In genomic region chr7:45035909-45036308, GRCh38 we compare ENCODE assay signal across 10 cellular contexts. TPM values are rescaled to one million over a fixed set of nuclear protein-coding genes. Genes with fewer than 3 reads are reported as not detected.
A peak's percentile ranks its signal among the peaks of the same experiment; 100 is the strongest.
DNase-seq lines count a peak whose midpoint lies in the region; ATAC-seq, FAIRE-seq and TF ChIP-seq lines count a peak whose summit lies in the region.
"Had no signal": no experiment of that assay in that cellular context is flagged by ENCODE, and none has a peak within 500 bp of the region (broad histone marks: within the 10 kb centered on the region; RNA-seq: fewer than 3 reads in every experiment).

No MANE protein-coding gene starts in this region.

- H3K27ac Mint-ChIP-seq in CD4-positive, alpha-beta memory T cell: peak overlapping the region; percentile 66 to 95 (median 87)
- peak overlapping the region; percentile 84 for H3K27ac Mint-ChIP-seq in activated T-helper 2 cell treated with anti-CD3 and anti-CD28 coated beads, Interferon-gamma antibody, Interleukin-2, Interleukin-4, amounts not matched to agents 10 μg/mL and 5 μg/mL and 100 μg/mL, durations not matched to agents 14 hours and 24 hours and 36 hours

- H3K4me3 ChIP-seq in CD4-positive, alpha-beta memory T cell (ENCODE audit: low read length in 2 of 2): peak overlapping the region in 1 of 2 donors; percentile 30
- H3K4me3 ChIP-seq in mucosa of descending colon: no peak overlapping the region

- no peaks in the 10 kb centered on the region for H3K27me3 ChIP-seq in CD4-positive, alpha-beta memory T cell (ENCODE audit: insufficient read depth, low read length)

- H3K9me3 ChIP-seq in CD4-positive, alpha-beta memory T cell (ENCODE audit: control insufficient read depth in 1 of 2, low read length in 2 of 2): no peaks in the 10 kb centered on the region
- H3K9me3 ChIP-seq in mucosa of descending colon: no peaks in the 10 kb centered on the region

- peaks cover 75% of the 10 kb centered on the region for H3K4me1 ChIP-seq in CD4-positive, alpha-beta memory T cell (ENCODE audit: insufficient read depth, low read length)
- peaks cover 9% of the 10 kb centered on the region for H3K4me1 ChIP-seq in mucosa of descending colon (ENCODE audit: low read depth)

- H3K36me3 ChIP-seq in CD4-positive, alpha-beta memory T cell (ENCODE audit: insufficient read depth, low read length): peaks cover 26% of the 10 kb centered on the region
- H3K36me3 ChIP-seq in mucosa of descending colon (ENCODE audit: low read depth): no peaks in the 10 kb centered on the region

- CTCF ChIA-PET in CD4-positive, alpha-beta memory T cell (lab: Charles Lee; ENCODE audit: partially characterized antibody): interaction anchor here (0.9 to 7.9 kb wide), 8 partner anchors 9 to 100 kb away, joined by 3 to 88 read pairs (median 4); no protein-coding TSS in a partner anchor

- H3K9me3 Mint-ChIP-seq in CD4-positive, alpha-beta memory T cell: no peaks in the 10 kb centered on the region
- H3K9me3 Mint-ChIP-seq in activated T-helper 2 cell treated with anti-CD3 and anti-CD28 coated beads, Interferon-gamma antibody, Interleukin-2, Interleukin-4, amounts not matched to agents 10 μg/mL and 5 μg/mL and 100 μg/mL, durations not matched to agents 14 hours and 24 hours and 36 hours: no peaks in the 10 kb centered on the region

- intact Hi-C loops in CD4-positive, alpha-beta memory T cell (cut with micrococcal nuclease): no loop called here
- intact Hi-C loops in activated T-helper 2 cell treated with anti-CD3 and anti-CD28 coated beads, Interferon-gamma antibody, Interleukin-2, Interleukin-4, amounts not matched to agents 10 μg/mL and 5 μg/mL and 100 μg/mL, durations not matched to agents 14 hours and 24 hours and 36 hours (cut with micrococcal nuclease): no loop called here
- intact Hi-C loops in mucosa of descending colon (cut with DNase I, micrococcal nuclease): no loop called here

- ATAC-seq in mucosa of descending colon: peak; percentile 49
- no peak for ATAC-seq in GM19324 (IDR thresholded peaks at IDR 0.05; ENCODE audit: low FRiP score, unreplicated experiment)
- ATAC-seq: sciatic nerve had no signal

- no peak for TF ChIP-seq CTCF in mucosa of descending colon (IDR thresholded peaks at IDR 0.05)

- H3K27me3 Mint-ChIP-seq in CD4-positive, alpha-beta memory T cell: no peaks in the 10 kb centered on the region
- no peaks in the 10 kb centered on the region for H3K27me3 Mint-ChIP-seq in activated T-helper 2 cell treated with anti-CD3 and anti-CD28 coated beads, Interferon-gamma antibody, Interleukin-2, Interleukin-4, amounts not matched to agents 10 μg/mL and 5 μg/mL and 100 μg/mL, durations not matched to agents 14 hours and 24 hours and 36 hours (ENCODE audit: low read depth)

- H3K27ac ChIP-seq in CD4-positive, alpha-beta memory T cell (ENCODE audit: low read depth, low read length): peak overlapping the region; percentile 46

- DNase-seq in CD4-positive, alpha-beta memory T cell: peak in 1 of 5 donors; percentile 9
- DNase-seq in GM19239 (ENCODE audit: insufficient read length, low spot score): no peak
- DNase-seq in activated T-helper 2 cell treated with anti-CD3 and anti-CD28 coated beads, Interferon-gamma antibody, Interleukin-2, Interleukin-4, amounts not matched to agents 10 μg/mL and 5 μg/mL and 100 μg/mL, durations not matched to agents 14 hours and 24 hours and 36 hours (ENCODE audit: low spot score): no peak
- no peak for DNase-seq in mucosa of descending colon
- DNase-seq in NCI-H2171 (lab: John Stamatoyannopoulos, UW): no peak
- DNase-seq in NCI-H446 (lab: John Stamatoyannopoulos, UW): no peak
- DNase-seq: NCI-H1694 treated with DMSO at 0.1 percent for 48 hours had no signal

- peak overlapping the region; percentile 79 to 91 (median 82) for H3K4me3 Mint-ChIP-seq in CD4-positive, alpha-beta memory T cell
- H3K4me3 Mint-ChIP-seq in activated T-helper 2 cell treated with anti-CD3 and anti-CD28 coated beads, Interferon-gamma antibody, Interleukin-2, Interleukin-4, amounts not matched to agents 10 μg/mL and 5 μg/mL and 100 μg/mL, durations not matched to agents 14 hours and 24 hours and 36 hours (ENCODE audit: low read depth): peak overlapping the region; percentile 65

- H3K36me3 Mint-ChIP-seq in CD4-positive, alpha-beta memory T cell: peaks cover 49 to 65% of the 10 kb centered on the region in 2 donors
- H3K36me3 Mint-ChIP-seq in activated T-helper 2 cell treated with anti-CD3 and anti-CD28 coated beads, Interferon-gamma antibody, Interleukin-2, Interleukin-4, amounts not matched to agents 10 μg/mL and 5 μg/mL and 100 μg/mL, durations not matched to agents 14 hours and 24 hours and 36 hours (ENCODE audit: low read depth): peaks cover 58% of the 10 kb centered on the region

- FAIRE-seq in GM19239 (lab: Jason Lieb, UNC): peak; percentile 85

- POLR2A ChIA-PET in CD4-positive, alpha-beta memory T cell (lab: Charles Lee; ENCODE audit: partially characterized antibody): interaction anchor here (1.0 to 19.7 kb wide), 6 partner anchors 8 to 57 kb away, joined by 3 to 551 read pairs (median 14); partner anchors contain the start of genes CCM2 and MYO1G

- H3K4me1 Mint-ChIP-seq in CD4-positive, alpha-beta memory T cell: peaks cover 47 to 86% (median 59%) of the 10 kb centered on the region in 4 donors
- H3K4me1 Mint-ChIP-seq in activated T-helper 2 cell treated with anti-CD3 and anti-CD28 coated beads, Interferon-gamma antibody, Interleukin-2, Interleukin-4, amounts not matched to agents 10 μg/mL and 5 μg/mL and 100 μg/mL, durations not matched to agents 14 hours and 24 hours and 36 hours (ENCODE audit: low read depth): peaks cover 62% of the 10 kb centered on the region

RNA-seq across cellular contexts. Expression of gene CCM2, which starts 35.9 kb away (rescaled TPM):
- total RNA-seq in CD4-positive, alpha-beta memory T cell: 100 to 1,000 TPM; 192 to 200 TPM
- polyA plus RNA-seq in CD4-positive, alpha-beta memory T cell: 10 to 100 TPM; 82.1 to 91.9 TPM
- total RNA-seq in activated T-helper 2 cell treated with anti-CD3 and anti-CD28 coated beads, Interferon-gamma antibody, Interleukin-2, Interleukin-4, amounts not matched to agents 10 μg/mL and 5 μg/mL and 100 μg/mL, durations not matched to agents 14 hours and 24 hours and 36 hours: 61.3 and 61.7 TPM in 2 replicates
- 10 to 100 TPM; 33.4 to 43.8 (median 35.8) TPM for total RNA-seq in mucosa of descending colon

RNA-seq across cellular contexts. Expression of gene NACAD, which starts 52.9 kb away (rescaled TPM):
- total RNA-seq in CD4-positive, alpha-beta memory T cell: not detected
- not detected for polyA plus RNA-seq in CD4-positive, alpha-beta memory T cell
- 0.30 and 0.52 TPM in 2 replicates for total RNA-seq in activated T-helper 2 cell treated with anti-CD3 and anti-CD28 coated beads, Interferon-gamma antibody, Interleukin-2, Interleukin-4, amounts not matched to agents 10 μg/mL and 5 μg/mL and 100 μg/mL, durations not matched to agents 14 hours and 24 hours and 36 hours
- 10 to 100 TPM in 1 of 3 donors, 1 to 10 TPM in 1, under 1 TPM in 1; 0.49 to 14.5 (median 1.2) TPM for total RNA-seq in mucosa of descending colon

RNA-seq across cellular contexts. Expression of gene MYO1G, which starts 57.1 kb away (rescaled TPM):
- total RNA-seq in CD4-positive, alpha-beta memory T cell: 10 to 100 TPM; 92.9 to 94.2 TPM
- polyA plus RNA-seq in CD4-positive, alpha-beta memory T cell: 100 to 1,000 TPM; 143 to 168 TPM
- 442 and 450 TPM in 2 replicates for total RNA-seq in activated T-helper 2 cell treated with anti-CD3 and anti-CD28 coated beads, Interferon-gamma antibody, Interleukin-2, Interleukin-4, amounts not matched to agents 10 μg/mL and 5 μg/mL and 100 μg/mL, durations not matched to agents 14 hours and 24 hours and 36 hours
- total RNA-seq in mucosa of descending colon: 1 to 10 TPM; 3.8 to 6.9 (median 3.9) TPM
- total RNA-seq: HT1080 had no signal

Comparison
In these comparisons a context has a peak if more than half of its experiments do, and no peak if none do; other contexts are left out.
1. RNA of gene MYO1G, which starts 57.1 kb away (total RNA-seq): 442 to 450 TPM in activated T-helper 2 cell treated with anti-CD3 and anti-CD28 coated beads, Interferon-gamma antibody, Interleukin-2, Interleukin-4, amounts not matched to agents 10 μg/mL and 5 μg/mL and 100 μg/mL, durations not matched to agents 14 hours and 24 hours and 36 hours and 92.9 to 94.2 TPM in CD4-positive, alpha-beta memory T cell; 3.8 to 6.9 TPM in mucosa of descending colon; every median in the first group is over 10 times any median in the second.